Comparison of ENCODE assay signal across 9 cellular contexts in the genomic region with DNA sequence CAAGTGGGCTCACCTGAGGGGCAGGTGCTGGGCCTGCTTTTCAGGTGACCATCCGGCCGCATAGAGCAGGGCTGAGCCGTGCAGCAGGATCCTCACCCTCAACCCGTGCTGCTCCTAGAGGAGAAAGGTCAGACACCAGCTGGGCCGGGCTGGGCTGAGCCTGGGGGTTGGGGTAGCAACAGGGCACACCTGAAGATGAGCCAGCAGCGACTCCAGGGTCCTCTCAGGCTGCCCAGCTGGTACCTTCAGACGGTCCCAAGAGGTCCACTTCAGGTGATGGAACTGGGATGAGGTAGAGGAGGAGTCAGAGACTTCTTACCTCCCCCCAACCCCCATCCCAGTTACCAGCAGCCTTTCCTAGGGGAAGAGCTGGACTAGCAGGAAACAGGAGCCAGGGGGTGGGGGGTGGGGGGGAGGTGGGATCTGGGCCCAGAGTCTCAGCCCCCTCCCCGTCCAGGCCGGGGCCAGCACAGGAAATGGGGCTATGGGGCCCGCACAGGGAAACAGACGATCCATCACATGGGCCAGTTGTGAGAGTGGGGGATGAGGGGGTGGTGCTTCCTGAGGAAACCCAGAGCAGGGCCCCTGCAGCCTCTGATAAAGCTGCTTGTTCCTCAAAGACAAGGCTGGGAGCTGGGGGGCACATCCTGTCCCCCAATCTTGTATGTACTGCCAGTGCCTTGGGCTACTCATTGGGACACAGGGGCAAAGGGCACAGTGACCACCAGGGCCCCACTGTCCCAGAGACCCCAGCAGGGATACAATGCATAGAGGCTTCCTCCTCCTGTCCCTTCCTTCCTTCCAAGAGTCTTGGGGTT. TPM values are rescaled to one million over a fixed set of nuclear protein-coding genes. Genes with fewer than 3 reads are reported as not detected.
DNase-seq lines count a peak whose midpoint lies in the region; ATAC-seq, FAIRE-seq and TF ChIP-seq lines count a peak whose summit lies in the region.
"Had no signal": no experiment of that assay in that cellular context is flagged by ENCODE, and none has a peak within 500 bp of the region (broad histone marks: within the 10 kb centered on the region; RNA-seq: fewer than 3 reads in every experiment).

No MANE protein-coding gene starts in this region.

- H3K9ac ChIP-seq in K562 (ENCODE audit: insufficient read depth in 1 of 2, low read depth in 2 of 2, low read length in 2 of 2), result peak overlapping the region; percentile 46 to 85

- no TSS peak for BruUV-seq in MCF 10A (replicated peaks; lab: Mats Ljungman, UMichigan)
- no TSS peak for BruUV-seq in K562 (replicated peaks; lab: Mats Ljungman, UMichigan)

- peaks cover 12% of the 10 kb centered on the region for H3K4me1 Mint-ChIP-seq in MCF 10A (ENCODE audit: insufficient read depth, unreplicated experiment)
- peaks cover 58% of the 10 kb centered on the region for H3K4me1 Mint-ChIP-seq in memory B cell

- H3K9me3 ChIP-seq in breast epithelium, result no peaks in the 10 kb centered on the region
- H3K9me3 ChIP-seq in K562 (replicated peaks; ENCODE audit: control insufficient read depth, insufficient read depth, low read depth, low read length), result no peaks in the 10 kb centered on the region
- no peaks in the 10 kb centered on the region for H3K9me3 ChIP-seq in uterus
- H3K9me3 ChIP-seq: SJSA1 had no signal

- DNase-seq in breast epithelium (ENCODE audit: low spot score in 2 of 2) (no peak), MCF 10A (ENCODE audit: unreplicated experiment) (no peak), K562 (ENCODE audit: extremely low read depth in 1 of 4, low spot score in 3 of 4) (peak; percentile 31 to 84 (median 50)), memory B cell (ENCODE audit: low spot score in 2 of 2) (no peak), uterus (peak; percentile 54 to 71), NCI-H69 (lab: John Stamatoyannopoulos, UW) (no peak)
- DNase-seq in activated CD8-positive, alpha-beta memory T cell treated with anti-CD3 and anti-CD28 coated beads for 24 hours, result no peak
- no peak for DNase-seq in activated CD4-positive, CD25-positive, alpha-beta regulatory T cell (lab: John Stamatoyannopoulos, UW)

- no peak for TF ChIP-seq RAD21 in K562 (CRISPR knock-in tag; conservative IDR thresholded peaks at IDR 0.05 in 1 of 2, IDR thresholded peaks at IDR 0.05 in 1 of 2)

- H3K4me2 ChIP-seq in K562 (ENCODE audit: insufficient read depth, low read length), result peak overlapping the region; percentile 53

- CTCF ChIA-PET in MCF 10A (lab: Yijun Ruan, JAX) (interaction anchor here (0.5 to 12.4 kb wide), 6 partner anchors 14 to 102 kb away, joined by 3 to 201 read pairs (median 5); partner anchors contain the start of gene MST1R), K562 (lab: Yijun Ruan, JAX; ENCODE audit: low intra/inter-chr PET ratio) (no interaction called here)

- intact Hi-C loops in breast epithelium (cut with DNase I; ENCODE audit: low total_unique reads), result loop anchor here (5.0 kb wide), 1 partner anchor 36 kb away; no protein-coding TSS in a partner anchor
- intact Hi-C loops in MCF 10A (cut with micrococcal nuclease), result no loop called here
- intact Hi-C loops in K562 (cut with micrococcal nuclease), result no loop called here
- intact Hi-C loops in uterus (cut with DNase I; ENCODE audit: low total_unique reads), result no loop called here

- H3K36me3 ChIP-seq in breast epithelium (peaks cover 5% of the 10 kb centered on the region), K562 (ENCODE audit: control insufficient read depth, insufficient read depth, low read length) (peaks cover 9% of the 10 kb centered on the region; the same call in 2 of the 3 replicates), uterus (no peaks in the 10 kb centered on the region)

- POLR2A ChIA-PET in MCF 10A (lab: Yijun Ruan, JAX), result interaction anchor here (0.8 kb wide), 1 partner anchor 33 kb away, joined by 3 read pairs; no protein-coding TSS in a partner anchor
- POLR2A ChIA-PET in K562 (lab: Yijun Ruan, JAX), result interaction anchor here (0.5 to 1.4 kb wide), 4 partner anchors 11 to 155 kb away, joined by 3 to 5 read pairs (median 4); partner anchors contain the start of gene IP6K1

- peak overlapping the region in 1 of 3 donors; percentile 51 for H3K4me3 ChIP-seq in breast epithelium
- H3K4me3 ChIP-seq in K562, result no peak overlapping the region; the same call in 1 of the 2 replicates
- no peak overlapping the region for H3K4me3 ChIP-seq in uterus
- H3K4me3 ChIP-seq: SJSA1 had no signal

- no peak for TF ChIP-seq POLR2A in breast epithelium (IDR thresholded peaks at IDR 0.05)
- 0 out of 2 replicates have a peak, but pooled peaks have one; percentile 27 for TF ChIP-seq POLR2A in K562 (conservative IDR thresholded peaks at IDR 0.05)
- no peak for TF ChIP-seq POLR2A in uterus (IDR thresholded peaks at IDR 0.05)

- TF ChIP-seq EP300 in K562 (IDR thresholded peaks at IDR 0.05; ENCODE audit: low read length), result peak; percentile 79; the same call in 1 of the 2 replicates

- H3K4me1 ChIP-seq in breast epithelium (peaks cover 18 to 29% of the 10 kb centered on the region in 2 donors), K562 (replicated peaks in 1 of 2; ENCODE audit: control insufficient read depth in 2 of 2, insufficient read depth in 2 of 2, low read length in 2 of 2) (peaks cover 43 to 64% of the 10 kb centered on the region in 2 experiments), uterus (peaks cover 0 to 32% of the 10 kb centered on the region in 2 donors)

- no peaks in the 10 kb centered on the region for H3K9me3 Mint-ChIP-seq in MCF 10A (ENCODE audit: unreplicated experiment)
- no peaks in the 10 kb centered on the region for H3K9me3 Mint-ChIP-seq in memory B cell

- H3K27me3 Mint-ChIP-seq in MCF 10A (ENCODE audit: insufficient read depth, unreplicated experiment) (peaks cover 10% of the 10 kb centered on the region), memory B cell (peaks cover 2% of the 10 kb centered on the region)

- in situ Hi-C loops in K562 (cut with MboI), result no loop called here

- ATAC-seq in K562, result peak; percentile 51
- ATAC-seq in memory B cell (ENCODE audit: low read depth), result no peak

- H4K20me1 ChIP-seq in K562 (replicated peaks; ENCODE audit: control insufficient read depth, insufficient read depth, low read length), result no peaks in the 10 kb centered on the region

- H3K79me2 ChIP-seq in K562 (ENCODE audit: control insufficient read depth, insufficient read depth, low read length), result peaks cover 23% of the 10 kb centered on the region

- TF ChIP-seq CTCF in breast epithelium (IDR thresholded peaks at IDR 0.05) (no peak), MCF 10A (IDR thresholded peaks at IDR 0.05; ENCODE audit: unreplicated experiment) (no peak), K562 (IDR thresholded peaks at IDR 0.05 in 2 of 3, conservative IDR thresholded peaks at IDR 0.05 in 1 of 3; ENCODE audit: insufficient read depth in 2 of 3, low read depth in 1 of 3, low read length in 3 of 3) (no peak), uterus (IDR thresholded peaks at IDR 0.05) (no peak)

- H3K4me3 Mint-ChIP-seq in MCF 10A (ENCODE audit: unreplicated experiment) (no peak overlapping the region), memory B cell (peak overlapping the region; percentile 85)

- peak overlapping the region; percentile 90 to 97 for H3K27ac ChIP-seq in breast epithelium
- peak overlapping the region; percentile 75 for H3K27ac ChIP-seq in K562 (ENCODE audit: extremely low read depth, low read depth, low read length)
- peak overlapping the region; percentile 92 to 94 for H3K27ac ChIP-seq in uterus
- H3K27ac ChIP-seq: SJSA1 had no signal

- WGBS in K562 (ENCODE audit: insufficient coverage, low coverage, missing lambda C conversion rate), result 8% methylated on average over 5 of the region's 11 CpGs

- H3K9me1 ChIP-seq in K562 (ENCODE audit: control insufficient read depth, insufficient read depth, low read length), result peaks cover 2% of the 10 kb centered on the region

- H3K27me3 ChIP-seq in breast epithelium (no peaks in the 10 kb centered on the region), K562 (ENCODE audit: control insufficient read depth in 2 of 2, insufficient read depth in 2 of 2, low read length in 2 of 2) (no peaks in the 10 kb centered on the region), uterus (no peaks in the 10 kb centered on the region)
- H3K27me3 ChIP-seq: SJSA1 had no signal

- H3K27ac Mint-ChIP-seq in MCF 10A (ENCODE audit: low read depth, unreplicated experiment), result no peak overlapping the region
- peak overlapping the region; percentile 85 for H3K27ac Mint-ChIP-seq in memory B cell

- FAIRE-seq in K562 (lab: Jason Lieb, UNC), result peak; percentile 65

- H3K36me3 Mint-ChIP-seq in MCF 10A (ENCODE audit: insufficient read depth, unreplicated experiment), result no peaks in the 10 kb centered on the region
- peaks cover 6% of the 10 kb centered on the region for H3K36me3 Mint-ChIP-seq in memory B cell

- H2AFZ ChIP-seq in K562 (ENCODE audit: low read depth, low read length), result 0 out of 2 replicates have a peak overlapping the region, but pooled peaks have one; percentile 50

RNA-seq across cellular contexts. Expression of gene INKA1, which starts 3.0 kb away (rescaled TPM):
- total RNA-seq in breast epithelium (1 to 10 TPM; 2.3 to 4.5 (median 4.2) TPM), MCF 10A (2022) (4.8 and 7.4 TPM in 2 replicates), K562 (2014; rRNA removed) (13.6 and 13.9 TPM in 2 replicates), K562 (2014; rRNA removed; fragmentation: Illumina TruSeq; extraction: Trizol) (1.1 and 1.9 TPM in 2 replicates), K562 (2015; rRNA removed; fragmentation: Illumina TruSeq; extraction: Trizol) (6.7 and 7.6 TPM in 2 replicates), K562 (2021) (11.1 and 11.2 TPM in 2 replicates), uterus (10 to 100 TPM in 1 of 4 donors, 1 to 10 TPM in 3; 3.1 to 16.7 (median 6.6) TPM)
- total RNA-seq in K562 (2011; cell fraction: chromatin; rRNA removed; ENCODE audit: low replicate concordance), result 1.3 and 12.1 TPM in 2 replicates
- 12.7 and 12.9 TPM in 2 replicates for total RNA-seq in K562 (2011; cell fraction: nucleolus; rRNA removed)
- total RNA-seq in K562 (2011; cell fraction: nucleoplasm; rRNA removed), result 7.2 TPM in 2 replicates
- polyA plus RNA-seq in K562 (2011; rRNA removed) (5.2 and 7.2 TPM in 2 replicates), K562 (2014; fragmentation: Illumina TruSeq; extraction: Trizol) (3.9 and 7.5 TPM in 2 replicates), K562 (2014; fragmentation: Nextera tagmentation; extraction: Ambion mirVana) (1 to 10 TPM in 1 of 2 experiments, under 1 TPM in 1; 0.55 to 1.2 TPM), K562 (2014; rRNA removed) (11.2 and 12.8 TPM in 2 replicates)
- 7.5 and 29.7 TPM in 2 replicates for polyA plus RNA-seq in K562 (2011; cell fraction: cytosol; rRNA removed)
- 5.6 and 11.3 TPM in 2 replicates for polyA plus RNA-seq in K562 (2011; cell fraction: nucleus; rRNA removed)
- polyA plus RNA-seq in K562 (2012), result 9.2 and 11.0 TPM in 2 replicates
- 2.6 and 5.5 TPM in 2 replicates for polyA minus RNA-seq in K562 (2011; rRNA and poly(A)+ RNA removed)
- 6.2 and 9.4 TPM in 2 replicates for polyA minus RNA-seq in K562 (2011; cell fraction: cytosol; rRNA and poly(A)+ RNA removed)
- polyA minus RNA-seq in K562 (2011; cell fraction: nucleus; rRNA and poly(A)+ RNA removed), result 10.9 and 11.8 TPM in 2 replicates

RNA-seq across cellular contexts. Expression of gene CDHR4, which starts 6.4 kb away (rescaled TPM):
- total RNA-seq in breast epithelium (not detected), MCF 10A (2022) (0.44 and 1.1 TPM in 2 replicates), K562 (2014; rRNA removed) (not detected in 2 replicates), K562 (2014; rRNA removed; fragmentation: Illumina TruSeq; extraction: Trizol) (not detected in 2 replicates), K562 (2015; rRNA removed; fragmentation: Illumina TruSeq; extraction: Trizol) (not detected in 2 replicates), K562 (2021) (not detected in 2 replicates), uterus (1 to 10 TPM in 1 of 4 donors, under 1 TPM in 1, not detected in 2; 0.41 to 1.6 TPM)
- total RNA-seq in K562 (2011; cell fraction: chromatin; rRNA removed; ENCODE audit: low replicate concordance), result 0.93 and 2.2 TPM in 2 replicates
- total RNA-seq in K562 (2011; cell fraction: nucleolus; rRNA removed), result 0.79 and 1.0 TPM in 2 replicates
- total RNA-seq in K562 (2011; cell fraction: nucleoplasm; rRNA removed), result 1.3 and 1.5 TPM in 2 replicates
- polyA plus RNA-seq in K562 (2011; rRNA removed) (0.21 and 0.27 TPM in 2 replicates), K562 (2014; fragmentation: Illumina TruSeq; extraction: Trizol) (0.11 TPM in 1 of 2 replicates, not detected in the other), K562 (2014; fragmentation: Nextera tagmentation; extraction: Ambion mirVana) (not detected), K562 (2014; rRNA removed) (0.28 TPM in 1 of 2 replicates, not detected in the other)
- 0.16 and 0.22 TPM in 2 replicates for polyA plus RNA-seq in K562 (2011; cell fraction: cytosol; rRNA removed)
- 1.6 and 4.2 TPM in 2 replicates for polyA plus RNA-seq in K562 (2011; cell fraction: nucleus; rRNA removed)
- polyA plus RNA-seq in K562 (2012), result 0.16 and 0.21 TPM in 2 replicates
- not detected in 2 replicates for polyA minus RNA-seq in K562 (2011; rRNA and poly(A)+ RNA removed)
- polyA minus RNA-seq in K562 (2011; cell fraction: cytosol; rRNA and poly(A)+ RNA removed), result not detected in 2 replicates
- polyA minus RNA-seq in K562 (2011; cell fraction: nucleus; rRNA and poly(A)+ RNA removed), result 0.54 and 0.56 TPM in 2 replicates
- total RNA-seq: SJSA1 had no signal

RNA-seq across cellular contexts. Expression of gene UBA7, which starts 7.7 kb away (rescaled TPM):
- 10 to 100 TPM; 26.4 to 77.4 (median 50.5) TPM for total RNA-seq in breast epithelium
- 3.8 and 6.6 TPM in 2 replicates for total RNA-seq in MCF 10A (2022)
- 11.3 and 29.1 TPM in 2 replicates for total RNA-seq in K562 (2011; cell fraction: chromatin; rRNA removed; ENCODE audit: low replicate concordance)
- 14.5 and 19.2 TPM in 2 replicates for total RNA-seq in K562 (2011; cell fraction: nucleolus; rRNA removed)
- total RNA-seq in K562 (2011; cell fraction: nucleoplasm; rRNA removed), result 10.7 and 13.9 TPM in 2 replicates
- 2.0 and 2.6 TPM in 2 replicates for total RNA-seq in K562 (2014; rRNA removed)
- total RNA-seq in K562 (2014; rRNA removed; fragmentation: Illumina TruSeq; extraction: Trizol), result 0.57 and 0.80 TPM in 2 replicates
- 2.5 and 3.0 TPM in 2 replicates for total RNA-seq in K562 (2015; rRNA removed; fragmentation: Illumina TruSeq; extraction: Trizol)
- total RNA-seq in K562 (2021), result 3.3 and 3.7 TPM in 2 replicates
- polyA plus RNA-seq in K562 (2011; rRNA removed), result 2.2 and 3.8 TPM in 2 replicates
- 1.9 and 3.0 TPM in 2 replicates for polyA plus RNA-seq in K562 (2011; cell fraction: cytosol; rRNA removed)
- 48.0 and 51.2 TPM in 2 replicates for polyA plus RNA-seq in K562 (2011; cell fraction: nucleus; rRNA removed)
- polyA plus RNA-seq in K562 (2012), result 7.0 and 27.5 TPM in 2 replicates
- polyA plus RNA-seq in K562 (2014; fragmentation: Illumina TruSeq; extraction: Trizol), result 1.7 and 1.8 TPM in 2 replicates
- polyA plus RNA-seq in K562 (2014; fragmentation: Nextera tagmentation; extraction: Ambion mirVana), result under 1 TPM; 0.17 to 0.80 TPM
- polyA plus RNA-seq in K562 (2014; rRNA removed), result 2.0 and 3.3 TPM in 2 replicates
- polyA minus RNA-seq in K562 (2011; rRNA and poly(A)+ RNA removed), result 2.1 and 2.6 TPM in 2 replicates
- polyA minus RNA-seq in K562 (2011; cell fraction: cytosol; rRNA and poly(A)+ RNA removed), result 1.8 TPM in 1 of 2 replicates, not detected in the other
- 10.2 and 12.9 TPM in 2 replicates for polyA minus RNA-seq in K562 (2011; cell fraction: nucleus; rRNA and poly(A)+ RNA removed)
- 100 to 1,000 TPM in 1 of 4 donors, 10 to 100 TPM in 3; 21.3 to 114 (median 63.0) TPM for total RNA-seq in uterus

RNA-seq across cellular contexts. Expression of gene IP6K1, which starts 19.8 kb away (rescaled TPM):
- total RNA-seq in breast epithelium (10 to 100 TPM; 24.8 to 45.9 (median 45.8) TPM), MCF 10A (2022) (43.4 and 44.8 TPM in 2 replicates), K562 (2014; rRNA removed) (13.1 and 18.2 TPM in 2 replicates), K562 (2014; rRNA removed; fragmentation: Illumina TruSeq; extraction: Trizol) (7.9 and 10.5 TPM in 2 replicates), K562 (2015; rRNA removed; fragmentation: Illumina TruSeq; extraction: Trizol) (12.0 and 12.9 TPM in 2 replicates), K562 (2021) (29.2 and 31.2 TPM in 2 replicates), uterus (10 to 100 TPM; 41.8 to 58.4 (median 50.9) TPM)
- 68.0 and 181 TPM in 2 replicates for total RNA-seq in K562 (2011; cell fraction: chromatin; rRNA removed; ENCODE audit: low replicate concordance)
- 71.4 and 81.3 TPM in 2 replicates for total RNA-seq in K562 (2011; cell fraction: nucleolus; rRNA removed)
- total RNA-seq in K562 (2011; cell fraction: nucleoplasm; rRNA removed), result 41.8 and 80.9 TPM in 2 replicates
- polyA plus RNA-seq in K562 (2011; rRNA removed) (27.9 and 31.5 TPM in 2 replicates), K562 (2014; fragmentation: Illumina TruSeq; extraction: Trizol) (13.4 and 16.4 TPM in 2 replicates), K562 (2014; fragmentation: Nextera tagmentation; extraction: Ambion mirVana) (1 to 10 TPM in 1 of 2 experiments, under 1 TPM in 1; 0.46 to 1.9 TPM), K562 (2014; rRNA removed) (15.4 and 15.6 TPM in 2 replicates)
- polyA plus RNA-seq in K562 (2011; cell fraction: cytosol; rRNA removed), result 18.1 and 28.3 TPM in 2 replicates
- polyA plus RNA-seq in K562 (2011; cell fraction: nucleus; rRNA removed), result 20.1 and 35.9 TPM in 2 replicates
- 16.9 and 19.5 TPM in 2 replicates for polyA plus RNA-seq in K562 (2012)
- 34.2 and 41.7 TPM in 2 replicates for polyA minus RNA-seq in K562 (2011; rRNA and poly(A)+ RNA removed)
- 28.8 and 32.4 TPM in 2 replicates for polyA minus RNA-seq in K562 (2011; cell fraction: cytosol; rRNA and poly(A)+ RNA removed)
- polyA minus RNA-seq in K562 (2011; cell fraction: nucleus; rRNA and poly(A)+ RNA removed), result 12.5 and 13.9 TPM in 2 replicates

RNA-seq across cellular contexts. Expression of gene TRAIP, which starts 50.3 kb away (rescaled TPM):
- total RNA-seq in breast epithelium (1 to 10 TPM; 1.6 to 2.0 (median 1.9) TPM), MCF 10A (2022) (7.1 and 9.3 TPM in 2 replicates), K562 (2014; rRNA removed) (16.3 and 17.6 TPM in 2 replicates), K562 (2014; rRNA removed; fragmentation: Illumina TruSeq; extraction: Trizol) (12.3 and 14.3 TPM in 2 replicates), K562 (2015; rRNA removed; fragmentation: Illumina TruSeq; extraction: Trizol) (14.6 and 17.3 TPM in 2 replicates), K562 (2021) (20.2 and 24.7 TPM in 2 replicates), uterus (10 to 100 TPM in 1 of 4 donors, 1 to 10 TPM in 3; 1.5 to 17.4 (median 4.0) TPM)
- 34.3 and 75.0 TPM in 2 replicates for total RNA-seq in K562 (2011; cell fraction: chromatin; rRNA removed; ENCODE audit: low replicate concordance)
- total RNA-seq in K562 (2011; cell fraction: nucleolus; rRNA removed), result 42.7 and 43.7 TPM in 2 replicates
- 45.4 and 49.5 TPM in 2 replicates for total RNA-seq in K562 (2011; cell fraction: nucleoplasm; rRNA removed)
- polyA plus RNA-seq in K562 (2011; rRNA removed) (19.7 and 24.7 TPM in 2 replicates), K562 (2014; fragmentation: Illumina TruSeq; extraction: Trizol) (20.4 and 21.2 TPM in 2 replicates), K562 (2014; fragmentation: Nextera tagmentation; extraction: Ambion mirVana) (10 to 100 TPM; 37.5 to 38.6 TPM), K562 (2014; rRNA removed) (17.8 and 23.0 TPM in 2 replicates)
- polyA plus RNA-seq in K562 (2011; cell fraction: cytosol; rRNA removed), result 16.5 and 19.4 TPM in 2 replicates
- 102 and 132 TPM in 2 replicates for polyA plus RNA-seq in K562 (2011; cell fraction: nucleus; rRNA removed)
- 15.0 and 20.5 TPM in 2 replicates for polyA plus RNA-seq in K562 (2012)
- polyA minus RNA-seq in K562 (2011; rRNA and poly(A)+ RNA removed), result 19.3 and 27.0 TPM in 2 replicates
- polyA minus RNA-seq in K562 (2011; cell fraction: cytosol; rRNA and poly(A)+ RNA removed), result 9.0 and 12.7 TPM in 2 replicates
- polyA minus RNA-seq in K562 (2011; cell fraction: nucleus; rRNA and poly(A)+ RNA removed), result 19.9 and 23.3 TPM in 2 replicates

Comparison
In these comparisons a context has a peak if more than half of its experiments do, and no peak if none do; other contexts are left out.
1. DNase-seq: peak in K562 (4 of 4) and uterus (2 of 2); none in breast epithelium (0 of 2), MCF 10A (single experiment), memory B cell (0 of 2), activated CD8-positive, alpha-beta memory T cell treated with anti-CD3 and anti-CD28 coated beads for 24 hours (single experiment), NCI-H69 (single experiment) and activated CD4-positive, CD25-positive, alpha-beta regulatory T cell (0 of 4).
2. Peak in every context shown above with its lines, with median percentiles within 50 percentile points of each other: H3K27ac ChIP-seq.